Comparison of ENCODE assay signal across 21 cellular contexts in the genomic region with DNA sequence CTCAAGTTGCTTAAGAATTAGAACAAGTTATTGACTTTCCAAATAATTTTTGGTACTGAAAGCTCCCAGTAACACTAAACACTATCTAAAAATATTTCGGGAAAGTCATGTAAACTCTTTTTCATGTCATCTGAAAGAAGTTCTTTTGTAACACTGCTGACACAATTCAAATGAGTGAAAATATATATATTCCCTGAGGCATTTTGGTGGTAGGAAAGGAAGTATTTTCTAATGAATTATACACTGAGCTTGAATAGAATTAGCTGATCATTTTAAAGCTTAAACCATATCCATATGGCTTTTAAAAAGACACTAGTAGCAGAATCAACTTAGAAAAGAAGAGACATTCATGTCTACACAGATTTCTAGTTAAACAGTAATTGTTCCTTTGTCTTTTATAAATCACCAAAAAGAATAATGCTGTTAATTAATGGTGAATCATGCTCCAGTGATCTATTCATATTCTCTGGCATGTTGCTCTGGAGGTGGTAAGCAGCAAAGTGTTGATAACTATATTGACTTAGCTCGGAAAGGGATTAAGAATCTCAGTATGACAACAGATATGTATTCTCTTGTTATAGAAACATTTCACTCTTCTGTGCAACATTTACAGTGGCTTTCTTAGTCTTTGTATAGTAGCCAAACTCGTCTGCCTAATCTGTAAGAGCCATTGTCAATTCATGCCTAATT. TPM values are rescaled to one million over a fixed set of nuclear protein-coding genes. Genes with fewer than 3 reads are reported as not detected.
A peak's percentile ranks its signal among the peaks of the same experiment; 100 is the strongest.
DNase-seq lines count a peak whose midpoint lies in the region; ATAC-seq and TF ChIP-seq lines count a peak whose summit lies in the region.
"Had no signal": no experiment of that assay in that cellular context is flagged by ENCODE, and none has a peak within 500 bp of the region (broad histone marks: within the 10 kb centered on the region; RNA-seq: fewer than 3 reads in every experiment).

No MANE protein-coding gene starts in this region.

- H3K27ac ChIP-seq in SK-N-MC = peak overlapping the region; percentile 73
- H3K27ac ChIP-seq in breast epithelium = no peak overlapping the region

- DNase-seq in HPDE6-E6E7 (ENCODE audit: extremely low spot score) (peak; percentile 13), SK-N-MC (ENCODE audit: low read depth, low spot score) (peak; percentile 87), globus pallidus (ENCODE audit: low spot score) (peak; percentile 13), breast epithelium (ENCODE audit: low spot score in 2 of 2) (no peak)
- no peak for DNase-seq in activated CD4-positive, alpha-beta T cell treated with anti-CD3 and anti-CD28 coated beads for 4 hours
- no peak for DNase-seq in stimulated activated CD4-positive, alpha-beta T cell treated with anti-CD3 and anti-CD28 coated beads, Interleukin-2, amount 100 ng/mL, for 48 hours
- DNase-seq: CD8-positive, alpha-beta memory T cell; DMS153; DND-41; HFFc6; KBM-7; MV-4-11; NCI-H1105; NCI-H1694; NCI-H2029 treated with DMSO at 0.1 percent for 48 hours; NCI-H2227 treated with DMSO at 0.1 percent for 48 hours; NCI-H510A; T-helper 1 cell had no signal

- H3K4me3 ChIP-seq in SK-N-MC (peak overlapping the region; percentile 65), breast epithelium (no peak overlapping the region)
- H3K4me3 ChIP-seq: GM23338, HAP-1 had no signal

- H3K9ac ChIP-seq in SK-N-MC (ENCODE audit: insufficient read length) = no peak overlapping the region

- no peaks in the 10 kb centered on the region for H3K36me3 ChIP-seq in SK-N-MC (ENCODE audit: insufficient read depth, low read length)
- no peaks in the 10 kb centered on the region for H3K36me3 ChIP-seq in breast epithelium
- H3K36me3 ChIP-seq: HAP-1 had no signal

- H3K9me3 ChIP-seq in SK-N-MC (ENCODE audit: low read depth, low read length) (no peaks in the 10 kb centered on the region), breast epithelium (no peaks in the 10 kb centered on the region)
- H3K9me3 ChIP-seq: HAP-1 had no signal

- no peaks in the 10 kb centered on the region for H3K27me3 ChIP-seq in breast epithelium

- no peak for TF ChIP-seq POLR2A in breast epithelium (IDR thresholded peaks at IDR 0.05)

- no peak for ATAC-seq in GM18498 (IDR thresholded peaks at IDR 0.05; ENCODE audit: unreplicated experiment)
- ATAC-seq: GM23338 had no signal

- no peaks in the 10 kb centered on the region for H3K4me1 ChIP-seq in breast epithelium

- TF ChIP-seq CTCF in breast epithelium (IDR thresholded peaks at IDR 0.05) = no peak

- intact Hi-C loops in breast epithelium (cut with DNase I; ENCODE audit: low total_unique reads) = loop anchor here (5.0 kb wide), 1 partner anchor 284 kb away; no protein-coding TSS in a partner anchor

RNA-seq across cellular contexts. Expression of a gene that starts 27.4 kb away (rescaled TPM):
- total RNA-seq in breast epithelium = 10 to 100 TPM in 2 of 3 donors, 1 to 10 TPM in 1; 9.3 to 18.0 (median 13.8) TPM

Comparison
In these comparisons a context has a peak if more than half of its experiments do, and no peak if none do; other contexts are left out.
1. DNase-seq: peak in HPDE6-E6E7 (single experiment), SK-N-MC (single experiment) and globus pallidus (single experiment); none in breast epithelium (0 of 2), activated CD4-positive, alpha-beta T cell treated with anti-CD3 and anti-CD28 coated beads for 4 hours (0 of 2) and stimulated activated CD4-positive, alpha-beta T cell treated with anti-CD3 and anti-CD28 coated beads, Interleukin-2, amount 100 ng/mL, for 48 hours (0 of 2).